Comparison of ENCODE assay signal across 12 cellular contexts in the genomic region with DNA sequence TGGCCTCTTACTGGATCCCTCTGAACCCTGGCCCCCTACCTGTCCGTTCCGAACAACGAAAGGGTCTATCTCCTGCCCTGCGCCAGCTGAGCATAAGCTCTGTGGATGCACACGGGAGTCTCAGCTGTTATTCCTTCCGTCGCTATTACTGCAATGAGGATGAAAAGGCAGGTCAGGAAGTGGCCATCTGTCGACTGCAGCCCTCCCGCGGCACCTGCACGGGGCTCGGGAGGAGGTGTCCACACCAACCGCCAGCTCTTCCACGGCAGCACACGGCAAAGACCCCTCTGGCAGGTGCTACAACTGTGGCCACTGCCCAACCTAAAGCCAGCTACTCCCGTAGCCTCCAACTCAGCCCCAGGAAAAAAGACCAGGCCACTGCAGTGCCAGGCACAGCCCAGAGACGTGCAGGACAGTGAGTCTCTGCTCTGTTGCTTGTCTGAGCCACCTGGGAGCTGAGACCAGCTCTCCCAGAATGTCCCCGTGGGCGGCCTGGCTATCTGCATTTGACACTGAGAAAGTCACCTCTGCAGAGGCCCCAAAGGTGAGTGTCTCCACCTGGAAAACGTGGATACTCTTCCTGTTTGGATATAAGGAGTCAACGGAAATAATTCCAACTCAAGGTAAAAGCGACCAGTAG. TPM values are rescaled to one million over a fixed set of nuclear protein-coding genes. Genes with fewer than 3 reads are reported as not detected.
DNase-seq lines count a peak whose midpoint lies in the region; ATAC-seq, FAIRE-seq and TF ChIP-seq lines count a peak whose summit lies in the region.
"Had no signal": no experiment of that assay in that cellular context is flagged by ENCODE, and none has a peak within 500 bp of the region (broad histone marks: within the 10 kb centered on the region; RNA-seq: fewer than 3 reads in every experiment).

No MANE protein-coding gene starts in this region.

- no peak overlapping the region for H3K27ac ChIP-seq in OCI-LY1 (ENCODE audit: low read depth, low read length, poor library complexity, severe bottlenecking)
- no peak overlapping the region for H3K27ac ChIP-seq in coronary artery
- peak overlapping the region in 7 of 8 donors; percentile 28 to 61 (median 52) for H3K27ac ChIP-seq in spleen

- H3K27me3 ChIP-seq in OCI-LY1 (ENCODE audit: insufficient read depth, low read length) (no peaks in the 10 kb centered on the region), spleen (replicated peaks in 1 of 7) (no peaks in the 10 kb centered on the region)

- no peaks in the 10 kb centered on the region for H3F3A ChIP-seq in OCI-LY1 (ENCODE audit: insufficient read depth, low read length)

- H3K4me1 ChIP-seq in OCI-LY1 (ENCODE audit: insufficient read depth, low read length, severe bottlenecking) (peaks cover 16% of the 10 kb centered on the region), spleen (peaks cover 18 to 91% (median 47%) of the 10 kb centered on the region in 6 donors)

- no peak overlapping the region for H2AFZ ChIP-seq in OCI-LY1 (ENCODE audit: low read length)

- H3K9me3 ChIP-seq in OCI-LY1 (ENCODE audit: low read length): no peaks in the 10 kb centered on the region
- no peaks in the 10 kb centered on the region for H3K9me3 ChIP-seq in spleen

- TF ChIP-seq CTCF in OCI-LY1 (IDR thresholded peaks at IDR 0.05; ENCODE audit: low read length): no peak
- TF ChIP-seq CTCF in coronary artery (IDR thresholded peaks at IDR 0.05): no peak
- no peak for TF ChIP-seq CTCF in spleen (IDR thresholded peaks at IDR 0.05 in 8 of 11, conservative IDR thresholded peaks at IDR 0.05 in 3 of 11)

- no peaks in the 10 kb centered on the region for H3K9me2 ChIP-seq in OCI-LY1 (ENCODE audit: low read depth, low read length)

- peaks cover 5% of the 10 kb centered on the region for H3K36me3 Mint-ChIP-seq in activated CD4-positive, alpha-beta T cell treated with anti-CD3 and anti-CD28 coated beads for 36 hours (ENCODE audit: low read depth)
- H3K36me3 Mint-ChIP-seq: mesothelial cell of epicardium had no signal

- peak overlapping the region; percentile 45 for H3K4me2 ChIP-seq in OCI-LY1 (ENCODE audit: low read length)

- CTCF ChIA-PET in activated CD4-positive, alpha-beta T cell treated with anti-CD3 and anti-CD28 coated beads for 36 hours (lab: Charles Lee): no interaction called here

- ATAC-seq in activated CD4-positive, alpha-beta T cell treated with anti-CD3 and anti-CD28 coated beads for 36 hours: no peak

- no peak for TF ChIP-seq POLR2A in spleen (IDR thresholded peaks at IDR 0.05)

- peak overlapping the region; percentile 90 for H3K27ac Mint-ChIP-seq in activated CD4-positive, alpha-beta T cell treated with anti-CD3 and anti-CD28 coated beads for 36 hours

- intact Hi-C loops in activated CD4-positive, alpha-beta T cell treated with anti-CD3 and anti-CD28 coated beads for 36 hours (cut with DNase I, micrococcal nuclease): no loop called here
- intact Hi-C loops in spleen (cut with DNase I; ENCODE audit: low total_unique reads): no loop called here

- H3K27me3 Mint-ChIP-seq in activated CD4-positive, alpha-beta T cell treated with anti-CD3 and anti-CD28 coated beads for 36 hours: no peaks in the 10 kb centered on the region

- POLR2A ChIA-PET in activated CD4-positive, alpha-beta T cell treated with anti-CD3 and anti-CD28 coated beads for 36 hours (lab: Charles Lee): no interaction called here

- no peak overlapping the region for H3K4me3 ChIP-seq in OCI-LY1 (ENCODE audit: low read depth, low read length, poor library complexity, severe bottlenecking)
- no peak overlapping the region for H3K4me3 ChIP-seq in coronary artery
- H3K4me3 ChIP-seq in spleen: peak overlapping the region in 2 of 8 donors; percentile 11 to 44

- no peak overlapping the region for H3K9ac ChIP-seq in OCI-LY1 (ENCODE audit: low read length)

- no peak overlapping the region for H3K4me3 Mint-ChIP-seq in activated CD4-positive, alpha-beta T cell treated with anti-CD3 and anti-CD28 coated beads for 36 hours
- H3K4me3 Mint-ChIP-seq: mesothelial cell of epicardium had no signal

- H3K9me3 Mint-ChIP-seq in activated CD4-positive, alpha-beta T cell treated with anti-CD3 and anti-CD28 coated beads for 36 hours (ENCODE audit: low read depth): no peaks in the 10 kb centered on the region
- H3K9me3 Mint-ChIP-seq: mesothelial cell of epicardium had no signal

- H3K79me2 ChIP-seq in OCI-LY1 (ENCODE audit: insufficient read depth, low read length): no peaks in the 10 kb centered on the region

- H4K20me1 ChIP-seq in OCI-LY1 (ENCODE audit: insufficient read depth, low read length): peaks cover 6% of the 10 kb centered on the region; the same call in 1 of the 2 replicates

- peaks cover 71% of the 10 kb centered on the region for H3K4me1 Mint-ChIP-seq in activated CD4-positive, alpha-beta T cell treated with anti-CD3 and anti-CD28 coated beads for 36 hours

- no peak for FAIRE-seq in HTR-8/SVneo (lab: Jason Lieb, UNC)

- WGBS in spleen, 5 donors: 69 to 95% (median 78%) methylated on average over 9 to 22 of the region's 22 CpGs

- no peak for DNase-seq in activated CD4-positive, alpha-beta T cell treated with anti-CD3 and anti-CD28 coated beads for 36 hours
- DNase-seq in activated CD4-positive, alpha-beta T cell treated with anti-CD3 and anti-CD28 coated beads, Interleukin-2, amount 50 U/mL, for 48 hours: no peak
- peak; percentile 53 for DNase-seq in coronary artery (ENCODE audit: low spot score)
- DNase-seq in spleen: peak; percentile 47
- no peak for DNase-seq in NCI-H446 (lab: John Stamatoyannopoulos, UW)
- no peak for DNase-seq in AML-193 (lab: John Stamatoyannopoulos, UW)
- no peak for DNase-seq in HTR-8/SVneo (ENCODE audit: insufficient read length, low spot score)
- DNase-seq: EL, NCI-H1092, NCI-H774 had no signal

- H3K36me3 ChIP-seq in OCI-LY1 (ENCODE audit: insufficient read depth, low read length): no peaks in the 10 kb centered on the region
- H3K36me3 ChIP-seq in spleen: no peaks in the 10 kb centered on the region

RNA-seq across cellular contexts. Expression of a gene that starts 19.1 kb away (rescaled TPM):
- 10 to 100 TPM; 31.2 to 33.4 TPM for total RNA-seq in activated CD4-positive, alpha-beta T cell treated with anti-CD3 and anti-CD28 coated beads for 36 hours
- 10 to 100 TPM; 18.6 to 34.3 (median 20.0) TPM for total RNA-seq in spleen
- 1 to 10 TPM; 2.4 to 4.1 (median 2.8) TPM for polyA plus RNA-seq in spleen

Comparison
In these comparisons a context has a peak if more than half of its experiments do, and no peak if none do; other contexts are left out.
1. DNase-seq: peak in coronary artery (single experiment) and spleen (single experiment); none in activated CD4-positive, alpha-beta T cell treated with anti-CD3 and anti-CD28 coated beads for 36 hours (single experiment), activated CD4-positive, alpha-beta T cell treated with anti-CD3 and anti-CD28 coated beads, Interleukin-2, amount 50 U/mL, for 48 hours (0 of 2), NCI-H446 (0 of 2), AML-193 (0 of 2) and HTR-8/SVneo (single experiment).
2. H3K27ac ChIP-seq: peak in spleen (7 of 8); none in OCI-LY1 (single experiment) and coronary artery (0 of 2).